In the genomic region with DNA sequence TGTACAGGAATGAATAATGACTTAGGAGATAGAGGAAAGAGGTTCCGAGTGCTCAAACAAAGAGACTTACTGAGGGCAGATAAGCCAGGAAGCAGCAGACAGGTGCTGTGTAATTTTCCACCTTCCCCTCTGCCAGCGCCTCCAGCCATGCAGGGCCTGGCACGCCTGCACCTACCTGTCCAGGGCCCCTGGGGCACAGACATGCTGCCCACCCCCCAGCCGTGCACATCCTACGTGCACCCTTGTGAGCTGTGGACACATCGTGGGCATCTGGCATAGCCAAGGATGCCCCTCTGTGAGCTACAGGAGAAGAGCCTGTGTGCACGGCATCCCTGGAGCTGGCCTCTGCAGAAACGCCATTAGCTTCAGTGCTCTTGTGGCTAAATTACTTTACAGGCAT, we compare ENCODE assay signal across 7 cellular contexts. TPM values are rescaled to one million over a fixed set of nuclear protein-coding genes. Genes with fewer than 3 reads are reported as not detected.
"Had no signal": no experiment of that assay in that cellular context is flagged by ENCODE, and none has a peak within 500 bp of the region (broad histone marks: within the 10 kb centered on the region; RNA-seq: fewer than 3 reads in every experiment).

No MANE protein-coding gene starts in this region.

- H3K4me3 Mint-ChIP-seq: H9 had no signal

- H3K27ac Mint-ChIP-seq: H9 had no signal

- DNase-seq: GM23248, GOT3, H9, HCEC 1CT, IMR-90 had no signal

- ATAC-seq: K562 had no signal

- H3K9me3 Mint-ChIP-seq: H9 had no signal

RNA-seq across cellular contexts. Expression of gene SMOC2, which starts 7.1 kb away (rescaled TPM):
- total RNA-seq: GM23248, HT-29, IMR-90 had no signal
